In the genomic region with DNA sequence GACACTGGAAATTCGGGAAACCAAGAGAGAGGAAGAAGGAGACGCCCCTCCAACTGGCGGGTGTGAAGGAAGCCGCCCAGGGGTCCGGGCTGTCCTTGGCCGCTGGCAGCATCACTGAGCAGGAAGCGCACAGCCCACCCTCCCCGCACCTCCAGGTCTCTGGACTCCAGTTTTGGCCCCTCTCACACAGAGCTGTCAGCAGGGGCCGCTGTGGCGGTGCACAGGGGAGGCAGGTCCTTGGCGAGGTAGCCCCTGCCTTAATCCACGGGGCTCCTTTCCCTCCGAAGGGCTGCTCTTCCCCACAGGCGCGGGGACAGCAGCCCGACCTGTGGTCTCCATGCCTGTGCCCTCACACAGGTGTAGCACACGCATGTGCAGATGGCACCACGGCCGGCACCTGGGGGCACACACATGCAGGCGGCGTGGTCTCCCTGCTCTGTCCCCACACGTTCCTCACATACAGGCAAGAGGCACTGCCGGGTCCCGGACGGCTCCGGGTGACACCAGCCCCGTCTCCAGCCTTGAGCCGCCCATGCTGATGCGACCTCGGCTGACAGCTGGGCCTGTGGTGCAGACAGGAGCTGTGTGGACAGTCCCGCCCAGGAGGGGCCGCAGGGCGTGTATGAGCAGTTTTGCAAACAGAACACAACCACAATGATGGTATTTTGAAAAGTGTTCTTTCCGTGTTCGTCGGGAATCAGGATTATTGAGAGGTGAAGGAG, we compare ENCODE assay signal across 2 cellular contexts.
TF ChIP-seq lines count a peak whose summit lies in the region.

No MANE protein-coding gene starts in this region.

TF ChIP-seq in HCT116, 20 proteins besides CTCF, POLR2A, EP300 and RAD21:
- TF ChIP-seq SIN3A (IDR thresholded peaks at IDR 0.05; ENCODE audit: low read depth) (no peak), JUND (IDR thresholded peaks at IDR 0.05) (no peak), CBX3 (IDR thresholded peaks at IDR 0.05; ENCODE audit: low read depth) (no peak), SP1 (IDR thresholded peaks at IDR 0.05; ENCODE audit: low read depth) (no peak), CEBPB (IDR thresholded peaks at IDR 0.05; ENCODE audit: low read depth) (no peak), EGR1 (IDR thresholded peaks at IDR 0.05; ENCODE audit: low read depth) (no peak), SRF (IDR thresholded peaks at IDR 0.05; ENCODE audit: low read depth) (no peak), ZFX (IDR thresholded peaks at IDR 0.05) (no peak), EZH2phosphoT487 (IDR thresholded peaks at IDR 0.05; ENCODE audit: borderline replicate concordance) (no peak), EZH2 (IDR thresholded peaks at IDR 0.05) (no peak), POLR2AphosphoS5 (IDR thresholded peaks at IDR 0.05; ENCODE audit: low read depth, low read length) (no peak)
- TF ChIP-seq, protein P1, sequence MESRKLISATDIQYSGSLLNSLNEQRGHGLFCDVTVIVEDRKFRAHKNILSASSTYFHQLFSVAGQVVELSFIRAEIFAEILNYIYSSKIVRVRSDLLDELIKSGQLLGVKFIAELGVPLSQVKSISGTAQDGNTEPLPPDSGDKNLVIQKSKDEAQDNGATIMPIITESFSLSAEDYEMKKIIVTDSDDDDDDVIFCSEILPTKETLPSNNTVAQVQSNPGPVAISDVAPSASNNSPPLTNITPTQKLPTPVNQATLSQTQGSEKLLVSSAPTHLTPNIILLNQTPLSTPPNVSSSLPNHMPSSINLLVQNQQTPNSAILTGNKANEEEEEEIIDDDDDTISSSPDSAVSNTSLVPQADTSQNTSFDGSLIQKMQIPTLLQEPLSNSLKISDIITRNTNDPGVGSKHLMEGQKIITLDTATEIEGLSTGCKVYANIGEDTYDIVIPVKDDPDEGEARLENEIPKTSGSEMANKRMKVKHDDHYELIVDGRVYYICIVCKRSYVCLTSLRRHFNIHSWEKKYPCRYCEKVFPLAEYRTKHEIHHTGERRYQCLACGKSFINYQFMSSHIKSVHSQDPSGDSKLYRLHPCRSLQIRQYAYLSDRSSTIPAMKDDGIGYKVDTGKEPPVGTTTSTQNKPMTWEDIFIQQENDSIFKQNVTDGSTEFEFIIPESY (IDR thresholded peaks at IDR 0.05; ENCODE audit: extremely low read depth, insufficient replicate concordance, low read length): no peak
- TF ChIP-seq, protein P2, sequence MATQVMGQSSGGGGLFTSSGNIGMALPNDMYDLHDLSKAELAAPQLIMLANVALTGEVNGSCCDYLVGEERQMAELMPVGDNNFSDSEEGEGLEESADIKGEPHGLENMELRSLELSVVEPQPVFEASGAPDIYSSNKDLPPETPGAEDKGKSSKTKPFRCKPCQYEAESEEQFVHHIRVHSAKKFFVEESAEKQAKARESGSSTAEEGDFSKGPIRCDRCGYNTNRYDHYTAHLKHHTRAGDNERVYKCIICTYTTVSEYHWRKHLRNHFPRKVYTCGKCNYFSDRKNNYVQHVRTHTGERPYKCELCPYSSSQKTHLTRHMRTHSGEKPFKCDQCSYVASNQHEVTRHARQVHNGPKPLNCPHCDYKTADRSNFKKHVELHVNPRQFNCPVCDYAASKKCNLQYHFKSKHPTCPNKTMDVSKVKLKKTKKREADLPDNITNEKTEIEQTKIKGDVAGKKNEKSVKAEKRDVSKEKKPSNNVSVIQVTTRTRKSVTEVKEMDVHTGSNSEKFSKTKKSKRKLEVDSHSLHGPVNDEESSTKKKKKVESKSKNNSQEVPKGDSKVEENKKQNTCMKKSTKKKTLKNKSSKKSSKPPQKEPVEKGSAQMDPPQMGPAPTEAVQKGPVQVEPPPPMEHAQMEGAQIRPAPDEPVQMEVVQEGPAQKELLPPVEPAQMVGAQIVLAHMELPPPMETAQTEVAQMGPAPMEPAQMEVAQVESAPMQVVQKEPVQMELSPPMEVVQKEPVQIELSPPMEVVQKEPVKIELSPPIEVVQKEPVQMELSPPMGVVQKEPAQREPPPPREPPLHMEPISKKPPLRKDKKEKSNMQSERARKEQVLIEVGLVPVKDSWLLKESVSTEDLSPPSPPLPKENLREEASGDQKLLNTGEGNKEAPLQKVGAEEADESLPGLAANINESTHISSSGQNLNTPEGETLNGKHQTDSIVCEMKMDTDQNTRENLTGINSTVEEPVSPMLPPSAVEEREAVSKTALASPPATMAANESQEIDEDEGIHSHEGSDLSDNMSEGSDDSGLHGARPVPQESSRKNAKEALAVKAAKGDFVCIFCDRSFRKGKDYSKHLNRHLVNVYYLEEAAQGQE (IDR thresholded peaks at IDR 0.05; ENCODE audit: low read depth): no peak
- TF ChIP-seq, protein P3, sequence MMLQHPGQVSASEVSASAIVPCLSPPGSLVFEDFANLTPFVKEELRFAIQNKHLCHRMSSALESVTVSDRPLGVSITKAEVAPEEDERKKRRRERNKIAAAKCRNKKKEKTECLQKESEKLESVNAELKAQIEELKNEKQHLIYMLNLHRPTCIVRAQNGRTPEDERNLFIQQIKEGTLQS (IDR thresholded peaks at IDR 0.05): no peak

TF ChIP-seq in GM12878, 131 proteins besides CTCF, POLR2A, EP300 and RAD21:
- TF ChIP-seq LARP7 (IDR thresholded peaks at IDR 0.05): no peak
- TF ChIP-seq BACH1 (IDR thresholded peaks at IDR 0.05; ENCODE audit: borderline replicate concordance): no peak
- TF ChIP-seq ZZZ3 (IDR thresholded peaks at IDR 0.05; ENCODE audit: control insufficient read depth, insufficient read length, low read depth): no peak
- no peak for TF ChIP-seq SRF (IDR thresholded peaks at IDR 0.05; ENCODE audit: low read depth in 2 of 2, low read length in 2 of 2)
- no peak for TF ChIP-seq RB1 (IDR thresholded peaks at IDR 0.05; ENCODE audit: borderline replicate concordance)
